15 cellular contexts compared by ENCODE assay signal in the genomic region with DNA sequence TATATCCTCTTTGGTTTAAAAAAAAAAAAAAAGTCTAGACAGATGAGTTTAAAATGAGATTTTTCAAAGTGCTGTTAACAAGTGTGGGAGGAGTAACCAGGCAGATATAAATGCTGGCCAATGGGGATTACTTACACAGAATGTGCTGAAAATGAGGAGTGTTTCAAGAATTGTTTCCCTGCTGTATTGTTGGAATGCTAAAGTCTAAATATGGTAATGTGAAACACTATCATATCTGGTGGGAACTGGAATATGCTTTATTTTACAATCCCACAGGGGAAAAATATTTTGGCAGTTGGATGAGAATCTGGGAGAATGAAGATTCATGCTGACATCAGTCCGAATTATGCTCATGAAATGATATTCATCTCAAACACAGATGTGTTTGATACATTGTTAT.
"Had no signal": no experiment of that assay in that cellular context is flagged by ENCODE, and none has a peak within 500 bp of the region (broad histone marks: within the 10 kb centered on the region; RNA-seq: fewer than 3 reads in every experiment).

No MANE protein-coding gene starts in this region.

- H3K9me3 ChIP-seq: pancreas, stomach had no signal

- H3K4me3 Mint-ChIP-seq: activated CD4-positive, alpha-beta memory T cell treated with anti-CD3 and anti-CD28 coated beads for 36 hours; activated naive CD8-positive, alpha-beta T cell treated with anti-CD3 and anti-CD28 coated beads for 36 hours; memory B cell; neural crest cell had no signal

- H3K36me3 ChIP-seq: pancreas, stomach had no signal

- H3K9me3 Mint-ChIP-seq: activated CD4-positive, alpha-beta memory T cell treated with anti-CD3 and anti-CD28 coated beads for 36 hours; activated naive CD8-positive, alpha-beta T cell treated with anti-CD3 and anti-CD28 coated beads for 36 hours; memory B cell; neural crest cell had no signal

- DNase-seq: activated CD4-positive, alpha-beta memory T cell treated with anti-CD3 and anti-CD28 coated beads for 36 hours; activated gamma-delta T cell treated with Interleukin-2 at 50 U/mL for 16 hours; activated naive CD8-positive, alpha-beta T cell treated with anti-CD3 and anti-CD28 coated beads for 36 hours; activated T-cell treated with anti-CD3 and anti-CD28 coated beads, Interleukin-2, amount 50 U/mL, for 48 hours; aorta; effector CD4-positive, alpha-beta T cell; foreskin fibroblast; glutamatergic neuron; pancreas; stimulated activated CD4-positive, alpha-beta T cell treated with anti-CD3 and anti-CD28 coated beads, Interleukin-4, amount 100 ng/mL, for 4 hours; stomach had no signal

- H3K27me3 Mint-ChIP-seq: activated naive CD8-positive, alpha-beta T cell treated with anti-CD3 and anti-CD28 coated beads for 36 hours; memory B cell had no signal

- H3K4me3 ChIP-seq: pancreas, skin epidermis, stomach had no signal

- H3K27ac ChIP-seq: pancreas, skin epidermis, stomach had no signal

- H3K4me1 ChIP-seq: pancreas, stomach had no signal

- H3K4me1 Mint-ChIP-seq: activated naive CD8-positive, alpha-beta T cell treated with anti-CD3 and anti-CD28 coated beads for 36 hours; memory B cell had no signal

- H3K27ac Mint-ChIP-seq: activated CD4-positive, alpha-beta memory T cell treated with anti-CD3 and anti-CD28 coated beads for 36 hours; activated naive CD8-positive, alpha-beta T cell treated with anti-CD3 and anti-CD28 coated beads for 36 hours; memory B cell had no signal

- ATAC-seq: left lobe of liver, pancreas had no signal

- H3K27me3 ChIP-seq: pancreas, stomach had no signal

- H3K36me3 Mint-ChIP-seq: activated CD4-positive, alpha-beta memory T cell treated with anti-CD3 and anti-CD28 coated beads for 36 hours; activated naive CD8-positive, alpha-beta T cell treated with anti-CD3 and anti-CD28 coated beads for 36 hours; memory B cell had no signal
